Comparison of ENCODE assay signal across 20 cellular contexts in genomic region chr12:32151081-32151480, GRCh38. TPM values are rescaled to one million over a fixed set of nuclear protein-coding genes. Genes with fewer than 3 reads are reported as not detected.
DNase-seq lines count a peak whose midpoint lies in the region; ATAC-seq and TF ChIP-seq lines count a peak whose summit lies in the region.
"Had no signal": no experiment of that assay in that cellular context is flagged by ENCODE, and none has a peak within 500 bp of the region (broad histone marks: within the 10 kb centered on the region; RNA-seq: fewer than 3 reads in every experiment).

No MANE protein-coding gene starts in this region.

- peaks cover 27% of the 10 kb centered on the region for H3K36me3 Mint-ChIP-seq in endodermal cell (ENCODE audit: low read depth)

- H3K27me3 Mint-ChIP-seq in endodermal cell (ENCODE audit: insufficient read depth) = no peaks in the 10 kb centered on the region

- no peak overlapping the region for H3K9ac ChIP-seq in endodermal cell (ENCODE audit: extremely low read depth, low read length, poor library complexity, severe bottlenecking)
- H3K9ac ChIP-seq: KMS-11 had no signal

- no peak for ATAC-seq in GM19351 (IDR thresholded peaks at IDR 0.05; ENCODE audit: unreplicated experiment)
- ATAC-seq: HepG2 had no signal

- no peak overlapping the region for H3K4me3 Mint-ChIP-seq in endodermal cell
- H3K4me3 Mint-ChIP-seq: CD14-positive monocyte had no signal

- peaks cover 12% of the 10 kb centered on the region for H3K9me3 Mint-ChIP-seq in endodermal cell

- H3K4me1 ChIP-seq in endodermal cell (ENCODE audit: control insufficient read depth, insufficient read depth, low read length) = peaks cover 3% of the 10 kb centered on the region
- H3K4me1 ChIP-seq: Caco-2 had no signal

- H3K9me3 ChIP-seq in endodermal cell (ENCODE audit: control insufficient read depth, low read length) = no peaks in the 10 kb centered on the region
- H3K9me3 ChIP-seq: Caco-2 had no signal

- no peak overlapping the region for H3K27ac Mint-ChIP-seq in endodermal cell
- H3K27ac Mint-ChIP-seq: CD14-positive monocyte had no signal

- H3K4me3 ChIP-seq in endodermal cell (ENCODE audit: low read length) = no peak overlapping the region

- peak; percentile 57 for DNase-seq in NCI-H82 (lab: John Stamatoyannopoulos, UW)
- DNase-seq in NCI-H82 treated with DMSO at 0.1 percent for 48 hours (lab: John Stamatoyannopoulos, UW; ENCODE audit: unreplicated experiment) = no peak
- peak; percentile 66 for DNase-seq in NCI-H69 (lab: John Stamatoyannopoulos, UW)
- DNase-seq in endodermal cell = no peak
- DNase-seq in NCI-H774 (lab: John Stamatoyannopoulos, UW) = no peak
- DNase-seq in SHP77 (lab: John Stamatoyannopoulos, UW) = no peak
- DNase-seq in NCI-H2029 treated with DMSO at 0.1 percent for 48 hours (lab: John Stamatoyannopoulos, UW) = no peak
- DNase-seq: Caco-2, DND-41, GF-D8, NCI-H1092, NCI-H1930, NCI-H2227 treated with DMSO at 0.1 percent for 48 hours, NCI-H748 treated with DMSO at 0.1 percent for 48 hours, OCI-M1, T-helper 9 cell had no signal

- peaks cover 17% of the 10 kb centered on the region for H3K4me1 Mint-ChIP-seq in endodermal cell
- H3K4me1 Mint-ChIP-seq: CD14-positive monocyte had no signal

- no peaks in the 10 kb centered on the region for H3K27me3 ChIP-seq in endodermal cell (ENCODE audit: control insufficient read depth, insufficient read depth, low read length, poor library complexity, severe bottlenecking)

- peaks cover 3% of the 10 kb centered on the region for H3K36me3 ChIP-seq in endodermal cell (ENCODE audit: control insufficient read depth, insufficient read depth, low read length)

- TF ChIP-seq CTCF in endodermal cell (conservative IDR thresholded peaks at IDR 0.05) = peak; percentile 50

- no peak overlapping the region for H3K27ac ChIP-seq in endodermal cell (ENCODE audit: low read depth, low read length)
- H3K27ac ChIP-seq: KMS-11 had no signal

RNA-seq across cellular contexts. Expression of gene BICD1, which starts 44.4 kb away (rescaled TPM):
- 100 to 1,000 TPM in 1 of 2 donors, 10 to 100 TPM in 1; 56.0 to 101 TPM for total RNA-seq in endodermal cell
- polyA plus RNA-seq in endodermal cell (2013, experiment 1 of 2) = 24.8 TPM
- 21.9 TPM for polyA plus RNA-seq in endodermal cell (2013, experiment 2 of 2)

Comparison
In these comparisons a context has a peak if more than half of its experiments do, and no peak if none do; other contexts are left out.
1. DNase-seq: peak in NCI-H82 (single experiment) and NCI-H69 (single experiment); none in NCI-H82 treated with DMSO at 0.1 percent for 48 hours (single experiment), endodermal cell (single experiment), NCI-H774 (single experiment), SHP77 (0 of 2) and NCI-H2029 treated with DMSO at 0.1 percent for 48 hours (single experiment).